In genomic region chr7:32298403-32299132, GRCh38 we compare ENCODE assay signal across 8 cellular contexts.
A peak's percentile ranks its signal among the peaks of the same experiment; 100 is the strongest.
DNase-seq lines count a peak whose midpoint lies in the region; TF ChIP-seq lines count a peak whose summit lies in the region.

No MANE protein-coding gene starts in this region.

- TF ChIP-seq CTCF in glutamatergic neuron (IDR thresholded peaks at IDR 0.05; ENCODE audit: partially characterized antibody, unreplicated experiment) (no peak), parathyroid adenoma (IDR thresholded peaks at IDR 0.05) (no peak)

- peak overlapping the region; percentile 45 for H3K4me3 ChIP-seq in parathyroid adenoma (ENCODE audit: low read depth, low read length)

- H2AFZ ChIP-seq in parathyroid adenoma, result peak overlapping the region; percentile 61

- peaks cover 11% of the 10 kb centered on the region for H3K27me3 Mint-ChIP-seq in glutamatergic neuron (ENCODE audit: unreplicated experiment)

- peak overlapping the region; percentile 75 for H3K4me2 ChIP-seq in parathyroid adenoma (ENCODE audit: low read length)

- no peaks in the 10 kb centered on the region for H3K27me3 ChIP-seq in parathyroid adenoma (ENCODE audit: control insufficient read depth, insufficient read depth, low read length)

- H3K4me3 Mint-ChIP-seq in glutamatergic neuron (ENCODE audit: unreplicated experiment), result peak overlapping the region; percentile 95

- DNase-seq in DMS53 treated with DMSO at 0.1 percent for 48 hours (lab: John Stamatoyannopoulos, UW; ENCODE audit: unreplicated experiment), result peak; percentile 31
- peak; percentile 67 for DNase-seq in NCI-H748 (lab: John Stamatoyannopoulos, UW; ENCODE audit: unreplicated experiment)
- peak; percentile 58 for DNase-seq in glutamatergic neuron
- DNase-seq in activated effector memory CD4-positive, alpha-beta T cell treated with anti-CD3 and anti-CD28 coated beads, Interleukin-2, amount 50 U/mL, for 16 hours, result no peak
- DNase-seq in SHP77 treated with DMSO at 0.1 percent for 48 hours (lab: John Stamatoyannopoulos, UW), result no peak
- no peak for DNase-seq in NAMALWA (ENCODE audit: low spot score)
- DNase-seq in activated CD8-positive, alpha-beta memory T cell treated with anti-CD3 and anti-CD28 coated beads, Interleukin-2, amount 50 U/mL, for 48 hours, result no peak

- no peak overlapping the region for H3K9ac ChIP-seq in parathyroid adenoma

- H3K27ac Mint-ChIP-seq in glutamatergic neuron (ENCODE audit: unreplicated experiment), result no peak overlapping the region

- no peaks in the 10 kb centered on the region for H3K9me3 ChIP-seq in parathyroid adenoma (ENCODE audit: control insufficient read depth, low read length)

- peaks cover 7% of the 10 kb centered on the region for H3K4me1 Mint-ChIP-seq in glutamatergic neuron (ENCODE audit: low read depth, unreplicated experiment)

- H3K9me3 Mint-ChIP-seq in glutamatergic neuron (ENCODE audit: unreplicated experiment), result peaks cover 6% of the 10 kb centered on the region

- H3K79me2 ChIP-seq in parathyroid adenoma, result no peaks in the 10 kb centered on the region

- H3K36me3 ChIP-seq in parathyroid adenoma (ENCODE audit: control insufficient read depth, insufficient read depth, low read length), result no peaks in the 10 kb centered on the region

- no peak overlapping the region for H3K27ac ChIP-seq in parathyroid adenoma

- H3K4me1 ChIP-seq in parathyroid adenoma, result peaks cover 2% of the 10 kb centered on the region

- H3K36me3 Mint-ChIP-seq in glutamatergic neuron (ENCODE audit: unreplicated experiment), result no peaks in the 10 kb centered on the region

Comparison
In these comparisons a context has a peak if more than half of its experiments do, and no peak if none do; other contexts are left out.
1. DNase-seq: peak in DMS53 treated with DMSO at 0.1 percent for 48 hours (single experiment), NCI-H748 (single experiment) and glutamatergic neuron (single experiment); none in activated effector memory CD4-positive, alpha-beta T cell treated with anti-CD3 and anti-CD28 coated beads, Interleukin-2, amount 50 U/mL, for 16 hours (single experiment), SHP77 treated with DMSO at 0.1 percent for 48 hours (single experiment), NAMALWA (single experiment) and activated CD8-positive, alpha-beta memory T cell treated with anti-CD3 and anti-CD28 coated beads, Interleukin-2, amount 50 U/mL, for 48 hours (single experiment).